Comparison of ENCODE assay signal across 8 cellular contexts in the genomic region with DNA sequence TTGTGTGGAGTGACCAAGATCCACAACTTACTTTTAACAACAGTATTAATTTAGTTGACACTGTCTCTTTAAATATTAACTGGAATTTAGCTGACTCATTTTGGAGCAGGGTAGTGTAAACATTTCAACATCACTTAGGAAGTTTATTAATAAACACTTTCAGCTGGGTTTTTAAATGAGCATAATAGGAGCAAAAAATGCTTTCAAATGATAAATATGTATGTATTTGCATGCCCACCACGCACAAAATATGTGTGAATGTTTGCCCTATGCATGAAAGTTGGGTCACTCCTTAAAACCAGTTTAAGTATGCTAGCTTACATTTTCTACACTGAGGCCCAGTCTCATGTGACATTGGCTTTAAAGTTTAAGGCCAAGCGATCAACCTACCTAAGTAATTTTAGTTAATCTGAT. TPM values are rescaled to one million over a fixed set of nuclear protein-coding genes. Genes with fewer than 3 reads are reported as not detected.
A peak's percentile ranks its signal among the peaks of the same experiment; 100 is the strongest.
DNase-seq lines count a peak whose midpoint lies in the region; FAIRE-seq and TF ChIP-seq lines count a peak whose summit lies in the region.

No MANE protein-coding gene starts in this region.

- no peak for TF ChIP-seq CTCF in AG04449 (IDR thresholded peaks at IDR 0.05; ENCODE audit: insufficient read depth, low read length, missing control alignments)

- no peaks in the 10 kb centered on the region for H3K9me3 ChIP-seq in HUES6 (ENCODE audit: control insufficient read depth, insufficient read depth, low read depth, low read length)

- POLR2A ChIA-PET in AG04449 (lab: Yijun Ruan, JAX), result interaction anchor here (1.1 to 1.4 kb wide), 5 partner anchors 22 to 391 kb away, joined by 3 to 7 read pairs (median 4); no protein-coding TSS in a partner anchor

- H3K4me3 ChIP-seq in AG04449 (ENCODE audit: low read depth, low read length) (peak overlapping the region; percentile 77), HUES6 (ENCODE audit: low read depth, low read length) (peak overlapping the region; percentile 95)

- peaks cover 4% of the 10 kb centered on the region; the same call in 1 of the 2 replicates for H3K4me1 ChIP-seq in HUES6 (ENCODE audit: control insufficient read depth, insufficient read depth, low read length)

- no peaks in the 10 kb centered on the region for H3K27me3 ChIP-seq in HUES6 (ENCODE audit: control insufficient read depth, insufficient read depth, low read length)

- H3K27ac ChIP-seq in HUES6 (ENCODE audit: low read depth, low read length) (no peak overlapping the region), caudate nucleus (ENCODE audit: low read depth, low read length) (peak overlapping the region; percentile 99)

- peaks cover 67% of the 10 kb centered on the region for H3K36me3 ChIP-seq in HUES6 (ENCODE audit: control insufficient read depth, insufficient read depth, low read length)

- no peak for TF ChIP-seq POLR2A in GM12891 (IDR thresholded peaks at IDR 0.05; ENCODE audit: low read depth, low read length)

- DNase-seq in AG04449 (ENCODE audit: low read depth, low spot score) (no peak), caudate nucleus (lab: John Stamatoyannopoulos, UW) (no peak), midbrain (lab: John Stamatoyannopoulos, UW) (peak; percentile 52), putamen (ENCODE audit: low spot score) (no peak), NCI-H748 (lab: John Stamatoyannopoulos, UW; ENCODE audit: unreplicated experiment) (no peak), NCI-H2196 treated with DMSO at 0.1 percent for 48 hours (lab: John Stamatoyannopoulos, UW; ENCODE audit: unreplicated experiment) (no peak), GM12891 (ENCODE audit: insufficient read length, low spot score) (no peak)

- CTCF ChIA-PET in AG04449 (lab: Yijun Ruan, JAX), result interaction anchor here (0.8 to 8.4 kb wide), 6 partner anchors 66 to 391 kb away, joined by 3 to 74 read pairs (median 3); no protein-coding TSS in a partner anchor

- FAIRE-seq in GM12891 (lab: Jason Lieb, UNC), result no peak

- H3K9ac ChIP-seq in HUES6 (ENCODE audit: low read length), result peak overlapping the region; percentile 16

TF ChIP-seq in GM12891, 5 proteins besides CTCF, POLR2A, EP300 and RAD21:
- no peak for TF ChIP-seq POLR2AphosphoS5 (IDR thresholded peaks at IDR 0.05; ENCODE audit: low read depth, low read length)
- TF ChIP-seq POU2F2 (IDR thresholded peaks at IDR 0.05; ENCODE audit: low read depth, low read length), result no peak
- no peak for TF ChIP-seq SPI1 (IDR thresholded peaks at IDR 0.05; ENCODE audit: low read depth, low read length)
- no peak for TF ChIP-seq PAX5 (IDR thresholded peaks at IDR 0.05; ENCODE audit: insufficient read depth, low read length, severe bottlenecking)
- TF ChIP-seq TAF1 (IDR thresholded peaks at IDR 0.05; ENCODE audit: low read depth, low read length), result no peak

RNA-seq across cellular contexts. Expression of a gene that starts 2.9 kb away (rescaled TPM):
- 73.4 TPM for polyA plus RNA-seq in GM12891 (2012; ENCODE audit: low read depth, missing spikeins)
